In the genomic region with DNA sequence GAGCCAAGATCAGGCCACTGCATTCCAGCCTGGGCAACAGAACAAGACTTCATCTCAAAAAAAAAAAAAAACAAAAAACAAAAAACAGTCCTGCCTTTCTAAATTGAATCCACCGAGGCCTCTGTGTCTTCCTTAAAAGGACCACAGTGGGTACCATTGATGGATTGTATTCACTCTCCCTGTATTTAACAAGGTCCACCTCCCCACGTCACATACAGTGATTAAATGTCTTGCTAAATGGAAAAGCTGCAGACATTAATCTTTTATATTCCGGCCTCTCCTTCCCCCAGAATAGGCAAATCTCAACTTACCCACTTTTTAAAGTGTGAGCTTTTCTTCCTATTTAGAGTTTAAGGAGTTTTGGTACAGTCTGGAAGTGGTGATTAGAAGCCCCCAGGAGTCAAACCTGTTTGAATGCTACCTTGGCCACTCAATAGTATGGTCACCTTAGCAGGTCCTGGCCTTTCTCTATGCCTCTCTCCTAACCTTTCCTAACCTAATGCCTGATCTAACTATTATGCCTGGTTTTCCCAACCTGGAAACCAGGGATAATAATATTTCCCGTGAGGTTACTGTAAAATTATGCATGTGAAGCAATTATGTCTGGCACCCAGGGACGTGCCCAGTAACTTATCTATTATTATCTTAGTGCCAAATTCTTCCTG, we compare ENCODE assay signal across 1 cellular context.
TF ChIP-seq lines count a peak whose summit lies in the region.

No MANE protein-coding gene starts in this region.

TF ChIP-seq in GM12878, 131 proteins besides CTCF, POLR2A, EP300 and RAD21:
- no peak for TF ChIP-seq RUNX3 (IDR thresholded peaks at IDR 0.05; ENCODE audit: low read length)
- no peak for TF ChIP-seq HDGF (IDR thresholded peaks at IDR 0.05)
- no peak for TF ChIP-seq MYB (IDR thresholded peaks at IDR 0.05; ENCODE audit: borderline replicate concordance, low read depth, low read length)
- TF ChIP-seq IKZF1 (conservative IDR thresholded peaks at IDR 0.05): no peak
- TF ChIP-seq ZNF274 (IDR thresholded peaks at IDR 0.05; ENCODE audit: insufficient read depth, insufficient read length): no peak
- no peak for TF ChIP-seq BACH1 (IDR thresholded peaks at IDR 0.05; ENCODE audit: borderline replicate concordance)
- TF ChIP-seq YBX1 (IDR thresholded peaks at IDR 0.05): no peak
- TF ChIP-seq BCL11A (IDR thresholded peaks at IDR 0.05; ENCODE audit: low read depth, low read length): no peak
- TF ChIP-seq BRCA1 (IDR thresholded peaks at IDR 0.05; ENCODE audit: low read depth, low read length): no peak
- TF ChIP-seq, protein P1, sequence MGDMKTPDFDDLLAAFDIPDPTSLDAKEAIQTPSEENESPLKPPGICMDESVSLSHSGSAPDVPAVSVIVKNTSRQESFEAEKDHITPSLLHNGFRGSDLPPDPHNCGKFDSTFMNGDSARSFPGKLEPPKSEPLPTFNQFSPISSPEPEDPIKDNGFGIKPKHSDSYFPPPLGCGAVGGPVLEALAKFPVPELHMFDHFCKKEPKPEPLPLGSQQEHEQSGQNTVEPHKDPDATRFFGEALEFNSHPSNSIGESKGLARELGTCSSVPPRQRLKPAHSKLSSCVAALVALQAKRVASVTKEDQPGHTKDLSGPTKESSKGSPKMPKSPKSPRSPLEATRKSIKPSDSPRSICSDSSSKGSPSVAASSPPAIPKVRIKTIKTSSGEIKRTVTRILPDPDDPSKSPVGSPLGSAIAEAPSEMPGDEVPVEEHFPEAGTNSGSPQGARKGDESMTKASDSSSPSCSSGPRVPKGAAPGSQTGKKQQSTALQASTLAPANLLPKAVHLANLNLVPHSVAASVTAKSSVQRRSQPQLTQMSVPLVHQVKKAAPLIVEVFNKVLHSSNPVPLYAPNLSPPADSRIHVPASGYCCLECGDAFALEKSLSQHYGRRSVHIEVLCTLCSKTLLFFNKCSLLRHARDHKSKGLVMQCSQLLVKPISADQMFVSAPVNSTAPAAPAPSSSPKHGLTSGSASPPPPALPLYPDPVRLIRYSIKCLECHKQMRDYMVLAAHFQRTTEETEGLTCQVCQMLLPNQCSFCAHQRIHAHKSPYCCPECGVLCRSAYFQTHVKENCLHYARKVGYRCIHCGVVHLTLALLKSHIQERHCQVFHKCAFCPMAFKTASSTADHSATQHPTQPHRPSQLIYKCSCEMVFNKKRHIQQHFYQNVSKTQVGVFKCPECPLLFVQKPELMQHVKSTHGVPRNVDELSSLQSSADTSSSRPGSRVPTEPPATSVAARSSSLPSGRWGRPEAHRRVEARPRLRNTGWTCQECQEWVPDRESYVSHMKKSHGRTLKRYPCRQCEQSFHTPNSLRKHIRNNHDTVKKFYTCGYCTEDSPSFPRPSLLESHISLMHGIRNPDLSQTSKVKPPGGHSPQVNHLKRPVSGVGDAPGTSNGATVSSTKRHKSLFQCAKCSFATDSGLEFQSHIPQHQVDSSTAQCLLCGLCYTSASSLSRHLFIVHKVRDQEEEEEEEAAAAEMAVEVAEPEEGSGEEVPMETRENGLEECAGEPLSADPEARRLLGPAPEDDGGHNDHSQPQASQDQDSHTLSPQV (IDR thresholded peaks at IDR 0.05): no peak
- no peak for TF ChIP-seq SP1 (IDR thresholded peaks at IDR 0.05; ENCODE audit: low read depth, low read length)
- no peak for TF ChIP-seq RFX5 (IDR thresholded peaks at IDR 0.05; ENCODE audit: low read depth, low read length)
- TF ChIP-seq ZNF622 (IDR thresholded peaks at IDR 0.05): no peak
- no peak for TF ChIP-seq NR2F1 (conservative IDR thresholded peaks at IDR 0.05)
- TF ChIP-seq DPF2 (IDR thresholded peaks at IDR 0.05): no peak
- TF ChIP-seq CBX5 (IDR thresholded peaks at IDR 0.05; ENCODE audit: low read depth): no peak
- TF ChIP-seq, protein P2, sequence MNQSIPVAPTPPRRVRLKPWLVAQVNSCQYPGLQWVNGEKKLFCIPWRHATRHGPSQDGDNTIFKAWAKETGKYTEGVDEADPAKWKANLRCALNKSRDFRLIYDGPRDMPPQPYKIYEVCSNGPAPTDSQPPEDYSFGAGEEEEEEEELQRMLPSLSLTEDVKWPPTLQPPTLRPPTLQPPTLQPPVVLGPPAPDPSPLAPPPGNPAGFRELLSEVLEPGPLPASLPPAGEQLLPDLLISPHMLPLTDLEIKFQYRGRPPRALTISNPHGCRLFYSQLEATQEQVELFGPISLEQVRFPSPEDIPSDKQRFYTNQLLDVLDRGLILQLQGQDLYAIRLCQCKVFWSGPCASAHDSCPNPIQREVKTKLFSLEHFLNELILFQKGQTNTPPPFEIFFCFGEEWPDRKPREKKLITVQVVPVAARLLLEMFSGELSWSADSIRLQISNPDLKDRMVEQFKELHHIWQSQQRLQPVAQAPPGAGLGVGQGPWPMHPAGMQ (IDR thresholded peaks at IDR 0.05; ENCODE audit: borderline replicate concordance): no peak
- no peak for TF ChIP-seq SPI1 (IDR thresholded peaks at IDR 0.05; ENCODE audit: borderline replicate concordance, insufficient read depth, low read depth, low read length)
